In the genomic region with DNA sequence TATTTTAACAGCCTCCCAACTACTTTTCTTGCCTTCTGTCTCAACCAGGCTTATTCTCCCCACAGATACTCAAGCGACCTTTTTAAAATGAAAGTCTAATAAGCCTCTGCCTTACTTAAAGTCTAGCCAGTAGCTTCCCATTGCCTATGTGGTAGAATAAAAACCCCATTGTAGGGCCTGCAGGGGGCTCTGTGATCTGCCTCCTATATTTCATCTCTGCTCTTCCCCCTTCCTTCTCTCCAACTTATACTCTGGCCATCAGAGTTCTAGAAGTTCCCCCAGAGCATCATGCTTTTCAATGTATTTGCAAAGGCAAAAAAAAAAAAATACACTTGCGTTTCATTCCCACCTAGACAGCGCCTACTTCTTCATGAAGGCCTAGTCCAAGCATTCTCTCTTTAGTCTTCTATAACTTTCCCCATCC, we compare ENCODE assay signal across 10 cellular contexts.
DNase-seq lines count a peak whose midpoint lies in the region; ATAC-seq and TF ChIP-seq lines count a peak whose summit lies in the region.
"Had no signal": no experiment of that assay in that cellular context is flagged by ENCODE, and none has a peak within 500 bp of the region (broad histone marks: within the 10 kb centered on the region; RNA-seq: fewer than 3 reads in every experiment).

No MANE protein-coding gene starts in this region.

- no peaks in the 10 kb centered on the region for H3K4me1 Mint-ChIP-seq in chondrocyte (ENCODE audit: low read depth)

- H3K27me3 Mint-ChIP-seq in chondrocyte (ENCODE audit: low read depth) = no peaks in the 10 kb centered on the region
- H3K27me3 Mint-ChIP-seq: naive B cell had no signal

- TF ChIP-seq CTCF in chondrocyte (IDR thresholded peaks at IDR 0.05) (peak; percentile 29), retinal pigment epithelial cell (conservative IDR thresholded peaks at IDR 0.05; ENCODE audit: low read depth, low read length) (peak; percentile 39)

- ATAC-seq in GM18519 (IDR thresholded peaks at IDR 0.05; ENCODE audit: low FRiP score, unreplicated experiment) (no peak), HG03097 (IDR thresholded peaks at IDR 0.05; ENCODE audit: low FRiP score, unreplicated experiment) (no peak)
- ATAC-seq: HCT116 had no signal

- H3K9me3 Mint-ChIP-seq in chondrocyte (ENCODE audit: low read depth) = no peaks in the 10 kb centered on the region
- H3K9me3 Mint-ChIP-seq: naive B cell had no signal

- no peaks in the 10 kb centered on the region for H3K36me3 Mint-ChIP-seq in chondrocyte (ENCODE audit: low read depth)
- H3K36me3 Mint-ChIP-seq: naive B cell had no signal

- DNase-seq in EL (peak; percentile 24), MV-4-11 (lab: John Stamatoyannopoulos, UW) (peak; percentile 24), chondrocyte (ENCODE audit: low spot score) (no peak), retinal pigment epithelial cell (ENCODE audit: low read depth) (no peak)
- DNase-seq in central memory CD4-positive, alpha-beta T cell = no peak
- DNase-seq in stimulated activated CD4-positive, alpha-beta T cell treated with anti-CD3 and anti-CD28 coated beads, Interleukin-4, amount 100 ng/mL, for 1 hour = no peak

- no peak overlapping the region for H3K27ac Mint-ChIP-seq in chondrocyte (ENCODE audit: unreplicated experiment)
- H3K27ac Mint-ChIP-seq: naive B cell had no signal

- no peak overlapping the region for H3K4me3 ChIP-seq in retinal pigment epithelial cell (ENCODE audit: low read length)

- no peak overlapping the region for H3K4me3 Mint-ChIP-seq in chondrocyte (ENCODE audit: unreplicated experiment)
- H3K4me3 Mint-ChIP-seq: naive B cell had no signal

Comparison
In these comparisons a context has a peak if more than half of its experiments do, and no peak if none do; other contexts are left out.
1. DNase-seq: peak in EL (single experiment) and MV-4-11 (single experiment); none in chondrocyte (single experiment), retinal pigment epithelial cell (single experiment), central memory CD4-positive, alpha-beta T cell (single experiment) and stimulated activated CD4-positive, alpha-beta T cell treated with anti-CD3 and anti-CD28 coated beads, Interleukin-4, amount 100 ng/mL, for 1 hour (single experiment).